15 cellular contexts compared by ENCODE assay signal in genomic region chr1:13869172-13869797, GRCh38.
DNase-seq lines count a peak whose midpoint lies in the region; ATAC-seq, FAIRE-seq and TF ChIP-seq lines count a peak whose summit lies in the region.
"Had no signal": no experiment of that assay in that cellular context is flagged by ENCODE, and none has a peak within 500 bp of the region (broad histone marks: within the 10 kb centered on the region; RNA-seq: fewer than 3 reads in every experiment).

No MANE protein-coding gene starts in this region.

- peak; percentile 24 for DNase-seq in CMK (ENCODE audit: low read depth)
- DNase-seq in K562 (ENCODE audit: extremely low read depth in 1 of 4, low spot score in 3 of 4) = peak; percentile 41 to 55 (median 53)
- no peak for DNase-seq in CD8-positive, alpha-beta memory T cell
- DNase-seq in SW 1271 (lab: John Stamatoyannopoulos, UW) = no peak
- DNase-seq: AML-193; Calu3; CD4-positive, alpha-beta T cell; DMS79 treated with DMSO at 0.1 percent for 48 hours; GF-D8 had no signal

- H3K4me3 ChIP-seq in HEK293 (ENCODE audit: low read depth, low read length) (no peak overlapping the region), K562 (no peak overlapping the region)
- H3K4me3 ChIP-seq in CD8-positive, alpha-beta memory T cell (ENCODE audit: low read length) = no peak overlapping the region
- H3K4me3 ChIP-seq: HAP-1 had no signal

- no peaks in the 10 kb centered on the region for H3K9me1 ChIP-seq in K562 (ENCODE audit: control insufficient read depth, insufficient read depth, low read length)

- TF ChIP-seq POLR2A in K562 (conservative IDR thresholded peaks at IDR 0.05) = no peak

- H3K36me3 ChIP-seq in HEK293 (ENCODE audit: control insufficient read depth in 2 of 2, insufficient read depth in 1 of 2, low read length in 2 of 2) (no peaks in the 10 kb centered on the region), K562 (ENCODE audit: control insufficient read depth, insufficient read depth, low read length) (no peaks in the 10 kb centered on the region)
- no peaks in the 10 kb centered on the region for H3K36me3 ChIP-seq in CD8-positive, alpha-beta memory T cell (ENCODE audit: insufficient read depth, low read length)
- H3K36me3 ChIP-seq: HAP-1 had no signal

- H3K27ac Mint-ChIP-seq in CD8-positive, alpha-beta memory T cell = no peak overlapping the region
- H3K27ac Mint-ChIP-seq: CD4-positive, alpha-beta T cell had no signal

- BruUV-seq in K562 (replicated peaks; lab: Mats Ljungman, UMichigan) = no TSS peak

- peak; percentile 42; the same call in 2 of the 3 replicates for ATAC-seq in K562
- no peak for ATAC-seq in GM19397 (IDR thresholded peaks at IDR 0.05; ENCODE audit: unreplicated experiment)

- peaks cover 4 to 30% of the 10 kb centered on the region in 2 experiments; a peak in 3 of 5 replicates for H3K27me3 ChIP-seq in K562 (ENCODE audit: control insufficient read depth in 2 of 2, insufficient read depth in 2 of 2, low read length in 2 of 2)
- no peaks in the 10 kb centered on the region for H3K27me3 ChIP-seq in CD8-positive, alpha-beta memory T cell (ENCODE audit: insufficient read depth, low read length, poor library complexity, severe bottlenecking)

- peaks cover 0 to 6% (median 0%) of the 10 kb centered on the region in 3 donors for H3K36me3 Mint-ChIP-seq in CD8-positive, alpha-beta memory T cell

- no peak overlapping the region for H3K9ac ChIP-seq in K562 (ENCODE audit: insufficient read depth in 1 of 2, low read depth in 2 of 2, low read length in 2 of 2)

- POLR2A ChIA-PET in HEK293 (lab: Yijun Ruan, JAX) (no interaction called here), K562 (lab: Yijun Ruan, JAX) (no interaction called here)
- POLR2A ChIA-PET in CD8-positive, alpha-beta memory T cell (lab: Charles Lee) = no interaction called here

- no peak overlapping the region; the same call in 1 of the 2 replicates for H3K4me2 ChIP-seq in K562 (ENCODE audit: insufficient read depth, low read length)

- CTCF ChIA-PET in HEK293 (lab: Yijun Ruan, JAX) (interaction anchor here (0.6 to 1.7 kb wide), 2 partner anchors 9 to 1275 kb away, joined by 3 to 4 read pairs; no protein-coding TSS in a partner anchor), K562 (lab: Yijun Ruan, JAX; ENCODE audit: low intra/inter-chr PET ratio) (no interaction called here)
- CTCF ChIA-PET in CD8-positive, alpha-beta memory T cell (lab: Charles Lee) = no interaction called here

- H3K9me3 ChIP-seq in HEK293 (ENCODE audit: control insufficient read depth, insufficient read depth, low read depth, low read length) (no peaks in the 10 kb centered on the region), K562 (replicated peaks; ENCODE audit: control insufficient read depth, insufficient read depth, low read depth, low read length) (no peaks in the 10 kb centered on the region)
- no peaks in the 10 kb centered on the region for H3K9me3 ChIP-seq in CD8-positive, alpha-beta memory T cell (ENCODE audit: low read length)
- H3K9me3 ChIP-seq: HAP-1 had no signal

- no peaks in the 10 kb centered on the region for H3K79me2 ChIP-seq in K562 (ENCODE audit: control insufficient read depth, insufficient read depth, low read length)

- H3K4me1 Mint-ChIP-seq in CD8-positive, alpha-beta memory T cell = no peaks in the 10 kb centered on the region

- H3K4me1 ChIP-seq in HEK293 (ENCODE audit: control insufficient read depth, insufficient read depth, low read length) = no peaks in the 10 kb centered on the region
- H3K4me1 ChIP-seq in K562 (replicated peaks in 1 of 2; ENCODE audit: control insufficient read depth in 2 of 2, insufficient read depth in 2 of 2, low read length in 2 of 2) = peaks cover 4 to 8% of the 10 kb centered on the region in 2 experiments; a peak in 3 of 5 replicates
- H3K4me1 ChIP-seq in CD8-positive, alpha-beta memory T cell (ENCODE audit: insufficient read depth, low read length) = no peaks in the 10 kb centered on the region
- H3K4me1 ChIP-seq: HAP-1 had no signal

- TF ChIP-seq RAD21 in K562 (CRISPR knock-in tag; conservative IDR thresholded peaks at IDR 0.05 in 1 of 2, IDR thresholded peaks at IDR 0.05 in 1 of 2) = no peak

- 2% methylated on average over 7 of the region's 7 CpGs for WGBS in K562 (ENCODE audit: insufficient coverage, low coverage, missing lambda C conversion rate)

- FAIRE-seq in K562 (lab: Jason Lieb, UNC) = peak; percentile 71
- FAIRE-seq: A204.1 had no signal

- intact Hi-C loops in K562 (cut with micrococcal nuclease) = no loop called here

- no peak overlapping the region for H3K27ac ChIP-seq in HEK293 (ENCODE audit: extremely low read depth, low read depth, low read length)
- no peak overlapping the region for H3K27ac ChIP-seq in K562 (ENCODE audit: extremely low read depth, low read depth, low read length)
- no peak overlapping the region for H3K27ac ChIP-seq in CD8-positive, alpha-beta memory T cell (ENCODE audit: low read depth, low read length)
- H3K27ac ChIP-seq: C4-2B, HL-60 had no signal

- 0 out of 2 replicates have a peak, but pooled peaks have one; percentile 10 for TF ChIP-seq EP300 in K562 (IDR thresholded peaks at IDR 0.05; ENCODE audit: low read length)

- H3K27me3 Mint-ChIP-seq in CD8-positive, alpha-beta memory T cell = peaks cover 12 to 24% of the 10 kb centered on the region in 2 donors

- H3K9me3 Mint-ChIP-seq in CD8-positive, alpha-beta memory T cell = peaks cover 0 to 3% (median 0%) of the 10 kb centered on the region in 5 donors
- H3K9me3 Mint-ChIP-seq: CD4-positive, alpha-beta T cell had no signal

- H4K20me1 ChIP-seq in K562 (replicated peaks; ENCODE audit: control insufficient read depth, insufficient read depth, low read length) = peaks cover 5% of the 10 kb centered on the region; the same call in 1 of the 2 replicates

- H3K4me3 Mint-ChIP-seq in CD8-positive, alpha-beta memory T cell = no peak overlapping the region
- H3K4me3 Mint-ChIP-seq: CD4-positive, alpha-beta T cell had no signal

- H2AFZ ChIP-seq in K562 (ENCODE audit: low read depth, low read length) = no peak overlapping the region

- TF ChIP-seq CTCF in HEK293 (tag by site-specific recombination; IDR thresholded peaks at IDR 0.05) = no peak
- no peak for TF ChIP-seq CTCF in K562 (IDR thresholded peaks at IDR 0.05 in 2 of 3, conservative IDR thresholded peaks at IDR 0.05 in 1 of 3; ENCODE audit: insufficient read depth in 2 of 3, low read depth in 1 of 3, low read length in 3 of 3)

- in situ Hi-C loops in K562 (cut with MboI) = no loop called here

TF ChIP-seq in HEK293, 187 proteins besides CTCF, POLR2A, EP300 and RAD21:
- no peak for TF ChIP-seq ZNF658 (tag by site-specific recombination; IDR thresholded peaks at IDR 0.05)
- TF ChIP-seq ZIC2 (tag by site-specific recombination; IDR thresholded peaks at IDR 0.05) = 0 out of 2 replicates have a peak, but pooled peaks have one; percentile 17
- TF ChIP-seq GLIS1 (tag by site-specific recombination; IDR thresholded peaks at IDR 0.05) = peak; percentile 80

TF ChIP-seq in K562, 482 proteins besides CTCF, POLR2A, EP300 and RAD21:
- TF ChIP-seq DPF2 (IDR thresholded peaks at IDR 0.05) = peak; percentile 46; the same call in 1 of the 2 replicates
- peak; percentile 81 for TF ChIP-seq CBFA2T3 (IDR thresholded peaks at IDR 0.05)
- TF ChIP-seq NFIC (IDR thresholded peaks at IDR 0.05) = 0 out of 2 replicates have a peak, but pooled peaks have one; percentile 6
- peak; percentile 80 for TF ChIP-seq TEAD4 (IDR thresholded peaks at IDR 0.05; ENCODE audit: low read length)
- no peak for TF ChIP-seq TEAD4 (CRISPR knock-in tag; IDR thresholded peaks at IDR 0.05; ENCODE audit: borderline replicate concordance)
- TF ChIP-seq MTA2 (IDR thresholded peaks at IDR 0.05; ENCODE audit: low read depth) = peak; percentile 57
- TF ChIP-seq SOX6 (IDR thresholded peaks at IDR 0.05) = 0 out of 2 replicates have a peak, but pooled peaks have one; percentile 18
- TF ChIP-seq TCF3 (CRISPR knock-in tag; IDR thresholded peaks at IDR 0.05) = peak; percentile 73
- no peak for TF ChIP-seq ZNF277 (CRISPR knock-in tag; IDR thresholded peaks at IDR 0.05; ENCODE audit: borderline replicate concordance)
- peak; percentile 73 for TF ChIP-seq CBFA2T2 (conservative IDR thresholded peaks at IDR 0.05)
- TF ChIP-seq ARID1B (IDR thresholded peaks at IDR 0.05) = peak; percentile 77
- TF ChIP-seq NR1H2 (CRISPR knock-in tag; IDR thresholded peaks at IDR 0.05) = no peak
- no peak for TF ChIP-seq POLR2AphosphoS2 (IDR thresholded peaks at IDR 0.05; ENCODE audit: low read length)
- TF ChIP-seq NCOR1 (IDR thresholded peaks at IDR 0.05) = peak; percentile 60; the same call in 1 of the 2 replicates
- TF ChIP-seq HDAC1 (IDR thresholded peaks at IDR 0.05) = no peak
- TF ChIP-seq KLF16 (IDR thresholded peaks at IDR 0.05) = 0 out of 2 replicates have a peak, but pooled peaks have one; percentile 17
- peak; percentile 82 for TF ChIP-seq TAL1 (IDR thresholded peaks at IDR 0.05)
- TF ChIP-seq POLR2AphosphoS5 (IDR thresholded peaks at IDR 0.05; ENCODE audit: control insufficient read depth, insufficient read depth, low read depth, low read length) = peak; percentile 52; the same call in 1 of the 2 replicates

Comparison
In these comparisons a context has a peak if more than half of its experiments do, and no peak if none do; other contexts are left out.
1. DNase-seq: peak in CMK (single experiment) and K562 (4 of 4); none in CD8-positive, alpha-beta memory T cell (0 of 5) and SW 1271 (0 of 2).